In genomic region chr1:147760481-147761260, GRCh38 we compare ENCODE assay signal across 18 cellular contexts. TPM values are rescaled to one million over a fixed set of nuclear protein-coding genes. Genes with fewer than 3 reads are reported as not detected.
A peak's percentile ranks its signal among the peaks of the same experiment; 100 is the strongest.
DNase-seq lines count a peak whose midpoint lies in the region; ATAC-seq and TF ChIP-seq lines count a peak whose summit lies in the region.
"Had no signal": no experiment of that assay in that cellular context is flagged by ENCODE, and none has a peak within 500 bp of the region (broad histone marks: within the 10 kb centered on the region; RNA-seq: fewer than 3 reads in every experiment).

TSS of gene GJA5 (minus strand) at chr1:147760602. CDS start at chr1:147759238, 1,364 bp downstream.

- H3K27me3 Mint-ChIP-seq in neural progenitor cell (ENCODE audit: insufficient read depth, low read depth): peaks cover 11% of the 10 kb centered on the region
- H3K27me3 Mint-ChIP-seq: activated T-cell treated with anti-CD3 and anti-CD28 coated beads, Interleukin-2, amount 50 U/mL, for 24 hours; stimulated activated naive CD8-positive, alpha-beta T cell treated with anti-CD3 and anti-CD28 coated beads, Interleukin-15, Interleukin-2, amounts not matched to agents 100 ng/mL and 50 ng/mL, for 24 hours had no signal

- no peak within 1 kb of the TSS for H3K4me2 ChIP-seq in neural progenitor cell
- H3K4me2 ChIP-seq: A549 had no signal

- H3K9ac ChIP-seq in neural progenitor cell: no peak within 1 kb of the TSS

- H3K36me3 Mint-ChIP-seq in neural progenitor cell: no peaks in the 10 kb centered on the region
- H3K36me3 Mint-ChIP-seq: natural killer cell treated with Interleukin-12 subunit alpha and Interleukin-12 subunit beta and Interleukin-15 and Interleukin-18, amount 100 ng/mL, for 72 hours had no signal

- H3K9me3 ChIP-seq in neural progenitor cell (ENCODE audit: low read depth): no peaks in the 10 kb centered on the region
- H3K9me3 ChIP-seq: A549, right lobe of liver had no signal

- H3F3A ChIP-seq in neural progenitor cell (ENCODE audit: low read depth): no peaks in the 10 kb centered on the region

- H4K20me1 ChIP-seq in neural progenitor cell (ENCODE audit: low read depth): no peaks in the 10 kb centered on the region

- no peak for ATAC-seq in HG02885 (IDR thresholded peaks at IDR 0.05; ENCODE audit: poor library complexity, unreplicated experiment)
- ATAC-seq: A549; activated CD4-positive, CD25-positive, alpha-beta regulatory T cell treated with anti-CD3 and anti-CD28 coated beads, Interleukin-2, amount 50 U/mL, for 24 hours; natural killer cell treated with Interleukin-12 subunit alpha and Interleukin-12 subunit beta and Interleukin-15 and Interleukin-18, amount 100 ng/mL, for 72 hours; right lobe of liver had no signal

- DNase-seq in AG08395 (ENCODE audit: low spot score) (peak; percentile 25), NCI-H226 (peak; percentile 83), glomerular endothelial cell (ENCODE audit: extremely low read depth, low read depth, low spot score) (no peak), neural progenitor cell (ENCODE audit: low spot score) (no peak), OCI-M2 (lab: John Stamatoyannopoulos, UW; ENCODE audit: unreplicated experiment) (no peak), mucosa of gallbladder (ENCODE audit: low spot score) (no peak), cerebellum (ENCODE audit: low spot score) (no peak)
- DNase-seq: activated T-cell treated with anti-CD3 and anti-CD28 coated beads, Interleukin-2, amount 50 U/mL, for 24 hours; NCI-H1048; OCI-M1; right lobe of liver had no signal

- no peaks in the 10 kb centered on the region for H3K27me3 ChIP-seq in neural progenitor cell
- H3K27me3 ChIP-seq: right lobe of liver had no signal

- no peak within 1 kb of the TSS for H3K4me3 ChIP-seq in neural progenitor cell
- H3K4me3 ChIP-seq: A549, right lobe of liver had no signal

- H2AFZ ChIP-seq in neural progenitor cell (replicated peaks): peak within 1 kb of the TSS; percentile 30

- no peaks in the 10 kb centered on the region for H3K36me3 ChIP-seq in neural progenitor cell
- H3K36me3 ChIP-seq: right lobe of liver had no signal

- TF ChIP-seq CTCF in neural progenitor cell (IDR thresholded peaks at IDR 0.05): no peak

- H3K79me2 ChIP-seq in neural progenitor cell (ENCODE audit: low read depth): no peaks in the 10 kb centered on the region

- no peaks in the 10 kb centered on the region for H3K9me3 Mint-ChIP-seq in neural progenitor cell
- H3K9me3 Mint-ChIP-seq: activated T-cell treated with anti-CD3 and anti-CD28 coated beads, Interleukin-2, amount 50 U/mL, for 24 hours; dendritic cell treated with granulocyte-macrophage colony-stimulating factor and Interleukin-4, amounts not matched to agents 40 ng/mL and 50 ng/mL, for 4 days; stimulated activated naive CD8-positive, alpha-beta T cell treated with anti-CD3 and anti-CD28 coated beads, Interleukin-15, Interleukin-2, amounts not matched to agents 100 ng/mL and 50 ng/mL, for 24 hours had no signal

- no peaks in the 10 kb centered on the region for H3K4me1 ChIP-seq in neural progenitor cell
- H3K4me1 ChIP-seq: A549, right lobe of liver had no signal

- H3K4me1 Mint-ChIP-seq in neural progenitor cell: peaks cover 8% of the 10 kb centered on the region

- no peak within 1 kb of the TSS for H3K27ac ChIP-seq in neural progenitor cell
- H3K27ac ChIP-seq: A549, right lobe of liver had no signal

- no peak within 1 kb of the TSS for H3K27ac Mint-ChIP-seq in neural progenitor cell
- H3K27ac Mint-ChIP-seq: dendritic cell treated with granulocyte-macrophage colony-stimulating factor and Interleukin-4, amounts not matched to agents 40 ng/mL and 50 ng/mL, for 4 days had no signal

- no peak within 1 kb of the TSS for H3K4me3 Mint-ChIP-seq in neural progenitor cell
- H3K4me3 Mint-ChIP-seq: activated T-cell treated with anti-CD3 and anti-CD28 coated beads, Interleukin-2, amount 50 U/mL, for 24 hours; dendritic cell treated with granulocyte-macrophage colony-stimulating factor and Interleukin-4, amounts not matched to agents 40 ng/mL and 50 ng/mL, for 4 days; natural killer cell treated with Interleukin-12 subunit alpha and Interleukin-12 subunit beta and Interleukin-15 and Interleukin-18, amount 100 ng/mL, for 72 hours; stimulated activated naive CD8-positive, alpha-beta T cell treated with anti-CD3 and anti-CD28 coated beads, Interleukin-15, Interleukin-2, amounts not matched to agents 100 ng/mL and 50 ng/mL, for 24 hours had no signal

RNA-seq across cellular contexts. Expression of gene GJA5, which starts in this region (rescaled TPM):
- 0.10 and 31.7 TPM in 2 replicates for total RNA-seq in glomerular endothelial cell
- total RNA-seq in neural progenitor cell (ENCODE audit: low replicate concordance): 0.11 and 0.12 TPM in 2 replicates
- total RNA-seq in mucosa of gallbladder: 8.8 TPM
- total RNA-seq in cerebellum: 2.1 TPM
- total RNA-seq: natural killer cell treated with Interleukin-12 subunit alpha and Interleukin-12 subunit beta and Interleukin-15 and Interleukin-18, amount 100 ng/mL, for 72 hours; T-helper 1 cell treated with Interleukin-12 subunit alpha and Interleukin-12 subunit beta and Interleukin-4 antibody, amounts not matched to agents 30 ng/mL and 1 ng/mL, for 36 hours had no signal

Comparison
In these comparisons a context has a peak if more than half of its experiments do, and no peak if none do; other contexts are left out.
1. DNase-seq: peak in AG08395 (single experiment) and NCI-H226 (single experiment); none in glomerular endothelial cell (single experiment), neural progenitor cell (single experiment), OCI-M2 (single experiment), mucosa of gallbladder (single experiment) and cerebellum (single experiment).